Comparison of ENCODE assay signal across 1 cellular context in the genomic region with DNA sequence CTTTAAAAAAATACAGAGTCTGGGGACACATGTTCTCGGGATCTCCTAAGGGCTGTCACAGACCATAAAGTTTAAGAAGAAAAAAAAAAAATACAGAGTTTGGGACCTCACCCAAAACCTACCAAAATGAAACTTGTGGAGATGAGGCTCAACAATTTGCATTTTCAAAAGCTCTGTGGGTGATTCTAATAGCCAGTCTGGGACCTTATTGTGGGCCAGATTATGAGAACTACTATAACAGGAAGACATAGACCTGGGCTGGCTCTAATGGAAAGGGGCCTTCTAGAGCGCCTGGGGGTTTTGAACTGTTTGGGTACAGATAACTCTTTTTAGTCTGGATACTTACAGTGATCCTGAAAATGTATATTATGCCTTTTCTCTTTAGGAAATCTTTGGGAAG.
TF ChIP-seq lines count a peak whose summit lies in the region.

No MANE protein-coding gene starts in this region.

TF ChIP-seq in GM12878, 131 proteins besides CTCF, POLR2A, EP300 and RAD21 (continued from another document):
- TF ChIP-seq, protein P1, sequence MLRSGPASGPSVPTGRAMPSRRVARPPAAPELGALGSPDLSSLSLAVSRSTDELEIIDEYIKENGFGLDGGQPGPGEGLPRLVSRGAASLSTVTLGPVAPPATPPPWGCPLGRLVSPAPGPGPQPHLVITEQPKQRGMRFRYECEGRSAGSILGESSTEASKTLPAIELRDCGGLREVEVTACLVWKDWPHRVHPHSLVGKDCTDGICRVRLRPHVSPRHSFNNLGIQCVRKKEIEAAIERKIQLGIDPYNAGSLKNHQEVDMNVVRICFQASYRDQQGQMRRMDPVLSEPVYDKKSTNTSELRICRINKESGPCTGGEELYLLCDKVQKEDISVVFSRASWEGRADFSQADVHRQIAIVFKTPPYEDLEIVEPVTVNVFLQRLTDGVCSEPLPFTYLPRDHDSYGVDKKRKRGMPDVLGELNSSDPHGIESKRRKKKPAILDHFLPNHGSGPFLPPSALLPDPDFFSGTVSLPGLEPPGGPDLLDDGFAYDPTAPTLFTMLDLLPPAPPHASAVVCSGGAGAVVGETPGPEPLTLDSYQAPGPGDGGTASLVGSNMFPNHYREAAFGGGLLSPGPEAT (IDR thresholded peaks at IDR 0.05; ENCODE audit: low read depth), result no peak
- TF ChIP-seq, protein P2, sequence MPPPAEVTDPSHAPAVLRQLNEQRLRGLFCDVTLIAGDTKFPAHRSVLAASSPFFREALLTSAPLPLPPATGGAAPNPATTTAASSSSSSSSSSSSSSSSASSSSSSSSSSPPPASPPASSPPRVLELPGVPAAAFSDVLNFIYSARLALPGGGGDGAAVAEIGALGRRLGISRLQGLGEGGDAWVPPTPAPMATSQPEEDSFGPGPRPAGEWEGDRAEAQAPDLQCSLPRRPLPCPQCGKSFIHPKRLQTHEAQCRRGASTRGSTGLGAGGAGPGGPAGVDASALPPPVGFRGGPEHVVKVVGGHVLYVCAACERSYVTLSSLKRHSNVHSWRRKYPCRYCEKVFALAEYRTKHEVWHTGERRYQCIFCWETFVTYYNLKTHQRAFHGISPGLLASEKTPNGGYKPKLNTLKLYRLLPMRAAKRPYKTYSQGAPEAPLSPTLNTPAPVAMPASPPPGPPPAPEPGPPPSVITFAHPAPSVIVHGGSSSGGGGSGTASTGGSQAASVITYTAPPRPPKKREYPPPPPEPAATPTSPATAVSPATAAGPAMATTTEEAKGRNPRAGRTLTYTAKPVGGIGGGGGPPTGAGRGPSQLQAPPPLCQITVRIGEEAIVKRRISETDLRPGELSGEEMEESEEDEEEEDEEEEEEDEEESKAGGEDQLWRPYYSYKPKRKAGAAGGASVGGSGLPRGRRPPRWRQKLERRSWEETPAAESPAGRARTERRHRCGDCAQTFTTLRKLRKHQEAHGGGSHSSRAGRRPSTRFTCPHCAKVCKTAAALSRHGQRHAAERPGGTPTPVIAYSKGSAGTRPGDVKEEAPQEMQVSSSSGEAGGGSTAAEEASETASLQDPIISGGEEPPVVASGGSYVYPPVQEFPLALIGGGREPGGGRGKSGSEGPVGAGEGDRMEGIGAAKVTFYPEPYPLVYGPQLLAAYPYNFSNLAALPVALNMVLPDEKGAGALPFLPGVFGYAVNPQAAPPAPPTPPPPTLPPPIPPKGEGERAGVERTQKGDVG (CRISPR knock-in tag; IDR thresholded peaks at IDR 0.05), result no peak
- TF ChIP-seq IKZF1 (conservative IDR thresholded peaks at IDR 0.05), result no peak
- no peak for TF ChIP-seq JUNB (IDR thresholded peaks at IDR 0.05)
- TF ChIP-seq, protein P3, sequence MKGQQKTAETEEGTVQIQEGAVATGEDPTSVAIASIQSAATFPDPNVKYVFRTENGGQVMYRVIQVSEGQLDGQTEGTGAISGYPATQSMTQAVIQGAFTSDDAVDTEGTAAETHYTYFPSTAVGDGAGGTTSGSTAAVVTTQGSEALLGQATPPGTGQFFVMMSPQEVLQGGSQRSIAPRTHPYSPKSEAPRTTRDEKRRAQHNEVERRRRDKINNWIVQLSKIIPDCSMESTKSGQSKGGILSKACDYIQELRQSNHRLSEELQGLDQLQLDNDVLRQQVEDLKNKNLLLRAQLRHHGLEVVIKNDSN (IDR thresholded peaks at IDR 0.05; ENCODE audit: borderline replicate concordance, extremely low read length, insufficient read depth, low read depth, low read length), result no peak
- no peak for TF ChIP-seq RAD51 (IDR thresholded peaks at IDR 0.05)
